ENCODE assay signal across 15 cellular contexts in genomic region chr2:171025199-171025598, GRCh38.
DNase-seq lines count a peak whose midpoint lies in the region; ATAC-seq, FAIRE-seq and TF ChIP-seq lines count a peak whose summit lies in the region.
"Had no signal": no experiment of that assay in that cellular context is flagged by ENCODE, and none has a peak within 500 bp of the region (broad histone marks: within the 10 kb centered on the region; RNA-seq: fewer than 3 reads in every experiment).

No MANE protein-coding gene starts in this region.

- H2AFZ ChIP-seq in HepG2 (ENCODE audit: low read length): no peak overlapping the region
- H2AFZ ChIP-seq: GM23338 had no signal

- FAIRE-seq in HepG2 (lab: Jason Lieb, UNC) (no peak), kidney (lab: Jason Lieb, UNC) (peak; percentile 42), small intestine (lab: Jason Lieb, UNC) (peak; percentile 84)
- FAIRE-seq: GM12891 had no signal

- 93% methylated on average over 2 of the region's 2 CpGs for WGBS in HepG2 (ENCODE audit: low lambda C conversion rate)
- WGBS in right lobe of liver (ENCODE audit: insufficient coverage, low coverage, low lambda C conversion rate, missing lambda C conversion rate): 95% methylated on average over 2 of the region's 2 CpGs
- 13 to 61% (median 51%) methylated on average over 2 of the region's 2 CpGs for WGBS in small intestine, 3 donors

- H3K27ac ChIP-seq in HepG2 (ENCODE audit: extremely low read length, insufficient read depth, low read length) (no peak overlapping the region), right lobe of liver (no peak overlapping the region), kidney (ENCODE audit: low read depth in 2 of 2, low read length in 2 of 2) (no peak overlapping the region), small intestine (ENCODE audit: low read depth in 1 of 2, low read length in 1 of 2) (peak overlapping the region in 1 of 2 donors; percentile 20), uterus (no peak overlapping the region)
- H3K27ac ChIP-seq: 22Rv1 had no signal

- TF ChIP-seq POLR2A in HepG2 (IDR thresholded peaks at IDR 0.05; ENCODE audit: insufficient read depth in 1 of 2, low read depth in 2 of 2, low read length in 2 of 2): no peak
- TF ChIP-seq POLR2A in right lobe of liver (IDR thresholded peaks at IDR 0.05): no peak
- no peak for TF ChIP-seq POLR2A in uterus (IDR thresholded peaks at IDR 0.05)

- peaks cover 15% of the 10 kb centered on the region for H3K4me1 Mint-ChIP-seq in WTC11
- H3K4me1 Mint-ChIP-seq: CD14-positive monocyte had no signal

- H3K27me3 ChIP-seq in HepG2 (ENCODE audit: control insufficient read depth in 1 of 2, insufficient read depth in 2 of 2, low read length in 2 of 2): no peaks in the 10 kb centered on the region
- no peaks in the 10 kb centered on the region for H3K27me3 ChIP-seq in right lobe of liver
- no peaks in the 10 kb centered on the region for H3K27me3 ChIP-seq in small intestine (ENCODE audit: control insufficient read depth in 2 of 2, insufficient read depth in 2 of 2, low read length in 2 of 2)
- no peaks in the 10 kb centered on the region for H3K27me3 ChIP-seq in uterus

- H3K36me3 Mint-ChIP-seq in WTC11: peaks cover 25% of the 10 kb centered on the region

- no peaks in the 10 kb centered on the region for H3K27me3 Mint-ChIP-seq in WTC11 (ENCODE audit: low read depth)

- no peak; the same call in 2 of the 3 replicates for ATAC-seq in HepG2
- ATAC-seq in right lobe of liver: no peak
- no peak for ATAC-seq in WTC11
- ATAC-seq: GM23338 had no signal

- peaks cover 5% of the 10 kb centered on the region; the same call in 1 of the 2 replicates for H3K4me1 ChIP-seq in HepG2 (ENCODE audit: insufficient read depth, low read length)
- H3K4me1 ChIP-seq in right lobe of liver: no peaks in the 10 kb centered on the region
- no peaks in the 10 kb centered on the region for H3K4me1 ChIP-seq in kidney (ENCODE audit: control insufficient read depth in 1 of 2, insufficient read depth in 1 of 2, low read depth in 1 of 2, low read length in 2 of 2)
- peaks cover 0 to 2% of the 10 kb centered on the region in 2 donors for H3K4me1 ChIP-seq in small intestine (ENCODE audit: control insufficient read depth in 2 of 2, insufficient read depth in 1 of 2, low read depth in 1 of 2, low read length in 1 of 2)
- no peaks in the 10 kb centered on the region for H3K4me1 ChIP-seq in uterus

- TF ChIP-seq RAD21 in HepG2 (CRISPR knock-in tag; IDR thresholded peaks at IDR 0.05): no peak

- H3K9me3 ChIP-seq in HepG2 (ENCODE audit: low read length): no peaks in the 10 kb centered on the region
- H3K9me3 ChIP-seq in right lobe of liver: no peaks in the 10 kb centered on the region
- no peaks in the 10 kb centered on the region for H3K9me3 ChIP-seq in kidney (ENCODE audit: control insufficient read depth in 1 of 2, low read length in 2 of 2)
- H3K9me3 ChIP-seq in small intestine (ENCODE audit: control insufficient read depth, low read depth): no peaks in the 10 kb centered on the region
- H3K9me3 ChIP-seq in uterus: no peaks in the 10 kb centered on the region

- no peak for DNase-seq in HepG2 (ENCODE audit: low spot score)
- DNase-seq in right lobe of liver: no peak
- DNase-seq in WTC11 (ENCODE audit: low spot score): no peak
- DNase-seq in kidney: no peak
- peak; percentile 72 for DNase-seq in small intestine
- DNase-seq in uterus: no peak
- no peak for DNase-seq in NCI-H1930 (lab: John Stamatoyannopoulos, UW)
- DNase-seq in NCI-H774 (lab: John Stamatoyannopoulos, UW): no peak
- DNase-seq: Calu3, DMS 273 treated with DMSO at 0.1 percent for 48 hours, H7 had no signal

- no peak overlapping the region for H3K4me3 Mint-ChIP-seq in WTC11
- H3K4me3 Mint-ChIP-seq: CD14-positive monocyte, GM23338 had no signal

- no peak for TF ChIP-seq CTCF in HepG2 (CRISPR knock-in tag; IDR thresholded peaks at IDR 0.05)
- no peak for TF ChIP-seq CTCF in right lobe of liver (IDR thresholded peaks at IDR 0.05)
- TF ChIP-seq CTCF in WTC11 (IDR thresholded peaks at IDR 0.05): no peak
- TF ChIP-seq CTCF in kidney (IDR thresholded peaks at IDR 0.05; ENCODE audit: borderline replicate concordance, extremely low read depth, insufficient read depth): no peak
- no peak for TF ChIP-seq CTCF in uterus (IDR thresholded peaks at IDR 0.05)

- TF ChIP-seq EP300 in HepG2 (IDR thresholded peaks at IDR 0.05; ENCODE audit: low read depth in 2 of 2, low read length in 2 of 2) (no peak), HepG2 (CRISPR knock-in tag; IDR thresholded peaks at IDR 0.05; ENCODE audit: borderline replicate concordance) (no peak)

- H3K9me3 Mint-ChIP-seq in WTC11: no peaks in the 10 kb centered on the region
- H3K9me3 Mint-ChIP-seq: CD14-positive monocyte, GM23338 had no signal

- in situ Hi-C loops in HepG2 (cut with HindIII; ENCODE audit: extremely low pct_ligation_motif_present, low pct_unique_long_range_greater_than_20kb): no loop called here

- 0 out of 2 replicates have a peak overlapping the region, but pooled peaks have one; percentile 16 for H3K27ac Mint-ChIP-seq in WTC11
- H3K27ac Mint-ChIP-seq: CD14-positive monocyte, GM23338 had no signal

- H3K36me3 ChIP-seq in HepG2 (replicated peaks in 1 of 2; ENCODE audit: control insufficient read depth in 1 of 2, insufficient read depth in 2 of 2, low read length in 2 of 2): peaks cover 8 to 45% of the 10 kb centered on the region in 2 experiments
- peaks cover 0 to 27% (median 6%) of the 10 kb centered on the region in 4 donors for H3K36me3 ChIP-seq in right lobe of liver
- peaks cover 0 to 11% of the 10 kb centered on the region in 2 donors for H3K36me3 ChIP-seq in kidney (ENCODE audit: control insufficient read depth in 1 of 2, insufficient read depth in 2 of 2, low read length in 2 of 2)
- peaks cover 2 to 5% of the 10 kb centered on the region in 2 donors for H3K36me3 ChIP-seq in small intestine (ENCODE audit: control insufficient read depth in 2 of 2, insufficient read depth in 2 of 2, low read length in 2 of 2)
- H3K36me3 ChIP-seq in uterus: no peaks in the 10 kb centered on the region

- no TSS peak for BruUV-seq in HepG2 (replicated peaks; lab: Mats Ljungman, UMichigan)

- POLR2A ChIA-PET in HepG2 (lab: Yijun Ruan, JAX): no interaction called here
- POLR2A ChIA-PET in WTC11 (lab: Charles Lee): no interaction called here

- no peak overlapping the region for H3K9ac ChIP-seq in HepG2 (ENCODE audit: insufficient read depth, low read depth, low read length)
- H3K9ac ChIP-seq in kidney (ENCODE audit: low read length in 2 of 2): no peak overlapping the region

- H3K4me2 ChIP-seq in HepG2 (ENCODE audit: low read depth, low read length): no peak overlapping the region
- H3K4me2 ChIP-seq: GM23338 had no signal

- H4K20me1 ChIP-seq in HepG2 (ENCODE audit: insufficient read depth, low read length): no peaks in the 10 kb centered on the region

- intact Hi-C loops in HepG2 (cut with micrococcal nuclease; ENCODE audit: unreplicated experiment) (no loop called here), right lobe of liver (cut with DNase I) (no loop called here), kidney (cut with DNase I) (no loop called here), uterus (cut with DNase I; ENCODE audit: low total_unique reads) (no loop called here)

- CTCF ChIA-PET in HepG2 (lab: Yijun Ruan, JAX; ENCODE audit: low intra/inter-chr PET ratio, low total read pairs): no interaction called here
- CTCF ChIA-PET in WTC11 (lab: Charles Lee): no interaction called here

- H3K79me2 ChIP-seq in HepG2 (ENCODE audit: insufficient read depth, low read length): no peaks in the 10 kb centered on the region

- H3K4me3 ChIP-seq in HepG2 (replicated peaks in 1 of 3; ENCODE audit: insufficient read depth in 1 of 3, low read depth in 2 of 3, low read length in 3 of 3) (no peak overlapping the region), right lobe of liver (no peak overlapping the region), kidney (ENCODE audit: low read length in 2 of 2) (no peak overlapping the region), small intestine (ENCODE audit: low read depth in 1 of 2, low read length in 2 of 2) (no peak overlapping the region), uterus (no peak overlapping the region)
- H3K4me3 ChIP-seq: GM23338 had no signal

TF ChIP-seq in HepG2, 621 proteins besides CTCF, POLR2A, EP300 and RAD21:
- TF ChIP-seq NCOA5 (CRISPR knock-in tag; IDR thresholded peaks at IDR 0.05) (no peak), PREB (CRISPR knock-in tag; IDR thresholded peaks at IDR 0.05) (no peak), KDM5A (IDR thresholded peaks at IDR 0.05; ENCODE audit: borderline replicate concordance, low read length) (0 out of 2 replicates have a peak, but pooled peaks have one; percentile 25), ZNF30 (CRISPR knock-in tag; IDR thresholded peaks at IDR 0.05) (no peak), CBX1 (IDR thresholded peaks at IDR 0.05; ENCODE audit: low read depth) (no peak)

TF ChIP-seq in WTC11, 78 proteins besides CTCF, POLR2A, EP300 and RAD21 (continues in another document):
- TF ChIP-seq ZNF232 (CRISPR knock-in tag; IDR thresholded peaks at IDR 0.05): no peak
- TF ChIP-seq E2F4 (CRISPR knock-in tag; IDR thresholded peaks at IDR 0.05; ENCODE audit: borderline replicate concordance, low read depth): no peak
